9 cellular contexts compared by ENCODE assay signal in genomic region chr11:64237484-64237951, GRCh38. TPM values are rescaled to one million over a fixed set of nuclear protein-coding genes. Genes with fewer than 3 reads are reported as not detected.
DNase-seq lines count a peak whose midpoint lies in the region; ATAC-seq and TF ChIP-seq lines count a peak whose summit lies in the region.
"Had no signal": no experiment of that assay in that cellular context is flagged by ENCODE, and none has a peak within 500 bp of the region (broad histone marks: within the 10 kb centered on the region; RNA-seq: fewer than 3 reads in every experiment).

No MANE protein-coding gene starts in this region.

- peaks cover 67% of the 10 kb centered on the region for H3K36me3 Mint-ChIP-seq in dendritic cell treated with granulocyte-macrophage colony-stimulating factor and Interleukin-4, amounts not matched to agents 40 ng/mL and 50 ng/mL, for 4 days (ENCODE audit: low read depth)

- H2AFZ ChIP-seq in parathyroid adenoma, result no peak overlapping the region

- H3K4me3 ChIP-seq in DOHH2 (ENCODE audit: low read length), result peak overlapping the region; percentile 99
- H3K4me3 ChIP-seq in parathyroid adenoma (ENCODE audit: low read depth, low read length), result peak overlapping the region; percentile 22

- no peak for TF ChIP-seq POLR2A in GM18505 (IDR thresholded peaks at IDR 0.05; ENCODE audit: borderline replicate concordance, extremely low read depth, insufficient read depth, insufficient read length)

- H3K27me3 Mint-ChIP-seq in dendritic cell treated with granulocyte-macrophage colony-stimulating factor and Interleukin-4, amounts not matched to agents 40 ng/mL and 50 ng/mL, for 4 days, result no peaks in the 10 kb centered on the region

- no peaks in the 10 kb centered on the region for H3K9me3 Mint-ChIP-seq in dendritic cell treated with granulocyte-macrophage colony-stimulating factor and Interleukin-4, amounts not matched to agents 40 ng/mL and 50 ng/mL, for 4 days

- intact Hi-C loops in dendritic cell treated with granulocyte-macrophage colony-stimulating factor and Interleukin-4, amounts not matched to agents 40 ng/mL and 50 ng/mL, for 4 days (cut with micrococcal nuclease), result no loop called here
- intact Hi-C loops in sciatic nerve (cut with DNase I), result no loop called here

- H3K4me2 ChIP-seq in DOHH2 (ENCODE audit: low read length) (peak overlapping the region; percentile 92), parathyroid adenoma (ENCODE audit: low read length) (peak overlapping the region; percentile 33)

- H3K4me1 ChIP-seq in DOHH2 (ENCODE audit: control insufficient read depth, low read length), result peaks cover 68% of the 10 kb centered on the region
- peaks cover 10% of the 10 kb centered on the region for H3K4me1 ChIP-seq in parathyroid adenoma

- ATAC-seq in sciatic nerve (no peak), GM18505 (IDR thresholded peaks at IDR 0.05; ENCODE audit: unreplicated experiment) (no peak), GM21717 (IDR thresholded peaks at IDR 0.05; ENCODE audit: unreplicated experiment) (no peak)
- ATAC-seq in stimulated activated naive CD8-positive, alpha-beta T cell treated with anti-CD3 and anti-CD28 coated beads, Interleukin-15, Interleukin-2, amounts not matched to agents 100 U/mL and 50 U/mL, for 24 hours, result no peak

- H3K4me1 Mint-ChIP-seq in dendritic cell treated with granulocyte-macrophage colony-stimulating factor and Interleukin-4, amounts not matched to agents 40 ng/mL and 50 ng/mL, for 4 days (ENCODE audit: low read depth), result peaks cover 78% of the 10 kb centered on the region

- H3K9ac ChIP-seq in parathyroid adenoma, result no peak overlapping the region

- H3K9me2 ChIP-seq in DOHH2 (replicated peaks; ENCODE audit: control insufficient read depth, low read length), result no peaks in the 10 kb centered on the region

- H3K27me3 ChIP-seq in DOHH2 (ENCODE audit: control insufficient read depth, low read length) (no peaks in the 10 kb centered on the region), parathyroid adenoma (ENCODE audit: control insufficient read depth, insufficient read depth, low read length) (no peaks in the 10 kb centered on the region)

- peak overlapping the region; percentile 99 for H3K27ac Mint-ChIP-seq in dendritic cell treated with granulocyte-macrophage colony-stimulating factor and Interleukin-4, amounts not matched to agents 40 ng/mL and 50 ng/mL, for 4 days

- H3K79me2 ChIP-seq in DOHH2 (ENCODE audit: control insufficient read depth, low read length) (peaks cover 28% of the 10 kb centered on the region), parathyroid adenoma (no peaks in the 10 kb centered on the region)

- H3K36me3 ChIP-seq in DOHH2 (ENCODE audit: control insufficient read depth, low read length) (peaks cover 48% of the 10 kb centered on the region), parathyroid adenoma (ENCODE audit: control insufficient read depth, insufficient read depth, low read length) (no peaks in the 10 kb centered on the region)

- H3F3A ChIP-seq in DOHH2 (ENCODE audit: control insufficient read depth, insufficient read depth), result peaks cover 39% of the 10 kb centered on the region

- no peaks in the 10 kb centered on the region for H3K9me3 ChIP-seq in DOHH2 (ENCODE audit: control insufficient read depth, insufficient read depth, low read length)
- no peaks in the 10 kb centered on the region for H3K9me3 ChIP-seq in parathyroid adenoma (ENCODE audit: control insufficient read depth, low read length)

- peak; percentile 95 for DNase-seq in NCI-H2196 treated with DMSO at 0.1 percent for 48 hours (lab: John Stamatoyannopoulos, UW; ENCODE audit: unreplicated experiment)
- DNase-seq in sciatic nerve (ENCODE audit: low spot score), result no peak
- no peak for DNase-seq in stimulated activated naive CD8-positive, alpha-beta T cell treated with anti-CD3 and anti-CD28 coated beads, Interleukin-15, Interleukin-2, amounts not matched to agents 100 U/mL and 50 U/mL, for 24 hours
- DNase-seq: NCI-H2171 treated with DMSO at 0.1 percent for 48 hours had no signal

- TF ChIP-seq CTCF in DOHH2 (IDR thresholded peaks at IDR 0.05; ENCODE audit: low read depth, low read length, poor library complexity, severe bottlenecking) (no peak), parathyroid adenoma (IDR thresholded peaks at IDR 0.05) (no peak)

- H4K20me1 ChIP-seq in DOHH2 (ENCODE audit: control insufficient read depth, insufficient read depth, low read depth, low read length), result no peaks in the 10 kb centered on the region; the same call in 1 of the 2 replicates

- H3K27ac ChIP-seq in DOHH2 (ENCODE audit: low read depth, low read length) (peak overlapping the region; percentile 97), parathyroid adenoma (peak overlapping the region; percentile 39)

- peak overlapping the region; percentile 17 for H3K4me3 Mint-ChIP-seq in dendritic cell treated with granulocyte-macrophage colony-stimulating factor and Interleukin-4, amounts not matched to agents 40 ng/mL and 50 ng/mL, for 4 days

RNA-seq across cellular contexts. Expression of gene VEGFB, which starts 3.1 kb away (rescaled TPM):
- 134 TPM for total RNA-seq in sciatic nerve

RNA-seq across cellular contexts. Expression of gene FKBP2, which starts 3.4 kb away (rescaled TPM):
- 56.2 TPM for total RNA-seq in sciatic nerve

RNA-seq across cellular contexts. Expression of gene DNAJC4, which starts 7.2 kb away (rescaled TPM):
- total RNA-seq in sciatic nerve, result 30.4 TPM

RNA-seq across cellular contexts. Expression of gene PPP1R14B, which starts 9.2 kb away (rescaled TPM):
- total RNA-seq in sciatic nerve, result 48.8 TPM

RNA-seq across cellular contexts. Expression of gene NUDT22, which starts 11.4 kb away (rescaled TPM):
- total RNA-seq in sciatic nerve, result 28.0 TPM
